30 cellular contexts compared by ENCODE assay signal in genomic region chr2:178998539-178998938, GRCh38. TPM values are rescaled to one million over a fixed set of nuclear protein-coding genes. Genes with fewer than 3 reads are reported as not detected.
DNase-seq lines count a peak whose midpoint lies in the region; ATAC-seq, FAIRE-seq and TF ChIP-seq lines count a peak whose summit lies in the region.
"Had no signal": no experiment of that assay in that cellular context is flagged by ENCODE, and none has a peak within 500 bp of the region (broad histone marks: within the 10 kb centered on the region; RNA-seq: fewer than 3 reads in every experiment).

No MANE protein-coding gene starts in this region.

- no peaks in the 10 kb centered on the region for H3K27me3 Mint-ChIP-seq in memory B cell
- H3K27me3 Mint-ChIP-seq: activated CD4-positive, alpha-beta memory T cell treated with anti-CD3 and anti-CD28 coated beads for 36 hours; activated naive CD4-positive, alpha-beta T cell treated with anti-CD3 and anti-CD28 coated beads, Interleukin-2, amount 10 ng/mL, durations not matched to agents 7 days and 5 days; naive thymus-derived CD8-positive, alpha-beta T cell had no signal

- no peaks in the 10 kb centered on the region for H3K4me1 ChIP-seq in OCI-LY7 (ENCODE audit: insufficient read depth, low read length, poor library complexity, severe bottlenecking)
- H3K4me1 ChIP-seq: uterus had no signal

- H3K9me2 ChIP-seq in OCI-LY7 (ENCODE audit: insufficient read depth, low read length), result no peaks in the 10 kb centered on the region

- no peaks in the 10 kb centered on the region for H3K9me3 ChIP-seq in OCI-LY7 (ENCODE audit: low read length)
- H3K9me3 ChIP-seq: thoracic aorta, uterus had no signal

- ATAC-seq in GM21390 (IDR thresholded peaks at IDR 0.05; ENCODE audit: unreplicated experiment) (peak; percentile 61), HG02884 (IDR thresholded peaks at IDR 0.05; ENCODE audit: unreplicated experiment) (peak; percentile 60), memory B cell (ENCODE audit: low read depth) (peak; percentile 79), GM18861 (IDR thresholded peaks at IDR 0.05; ENCODE audit: unreplicated experiment) (no peak)
- ATAC-seq: naive thymus-derived CD8-positive, alpha-beta T cell; stimulated activated naive CD8-positive, alpha-beta T cell treated with anti-CD3 and anti-CD28 coated beads, Interleukin-15, Interleukin-2, amounts not matched to agents 100 U/mL and 50 U/mL, for 24 hours had no signal

- H3K79me2 ChIP-seq in OCI-LY7 (ENCODE audit: insufficient read depth, low read depth, low read length), result no peaks in the 10 kb centered on the region

- no peak overlapping the region for H3K4me3 ChIP-seq in OCI-LY7 (ENCODE audit: low read depth, low read length, poor library complexity, severe bottlenecking)
- H3K4me3 ChIP-seq: thoracic aorta, uterus had no signal

- H2AFZ ChIP-seq in OCI-LY7 (ENCODE audit: low read length), result no peak overlapping the region

- H3K27ac Mint-ChIP-seq in memory B cell, result peak overlapping the region; percentile 56
- H3K27ac Mint-ChIP-seq: activated CD4-positive, alpha-beta memory T cell treated with anti-CD3 and anti-CD28 coated beads for 36 hours; activated naive CD4-positive, alpha-beta T cell treated with anti-CD3 and anti-CD28 coated beads, Interleukin-2, amount 10 ng/mL, durations not matched to agents 7 days and 5 days; T-helper 1 cell treated with Interleukin-12 subunit alpha and Interleukin-12 subunit beta and Interleukin-4 antibody, amounts not matched to agents 30 μg/mL and 1 μg/mL, for 36 hours had no signal

- H3K4me2 ChIP-seq in OCI-LY7 (ENCODE audit: low read length), result no peak overlapping the region

- peaks cover 11% of the 10 kb centered on the region for H3K36me3 Mint-ChIP-seq in memory B cell

- no peak overlapping the region for H3K27ac ChIP-seq in OCI-LY7 (ENCODE audit: low read depth, low read length, poor library complexity, severe bottlenecking)
- H3K27ac ChIP-seq: C4-2B, thoracic aorta, uterus had no signal

- H3K36me3 ChIP-seq in OCI-LY7 (ENCODE audit: insufficient read depth, low read length), result no peaks in the 10 kb centered on the region
- H3K36me3 ChIP-seq: thoracic aorta, uterus had no signal

- TF ChIP-seq CTCF in OCI-LY7 (conservative IDR thresholded peaks at IDR 0.05; ENCODE audit: low read length), result no peak

- DNase-seq in GM19239 (ENCODE audit: insufficient read length, low spot score), result no peak
- no peak for DNase-seq in memory B cell (ENCODE audit: low spot score in 2 of 2)
- DNase-seq in OCI-LY7 (ENCODE audit: low spot score), result no peak
- no peak for DNase-seq in OCI-M1 (lab: John Stamatoyannopoulos, UW)
- no peak for DNase-seq in DMS114 treated with DMSO at 0.1 percent for 48 hours (lab: John Stamatoyannopoulos, UW; ENCODE audit: unreplicated experiment)
- DNase-seq: activated CD4-positive, alpha-beta memory T cell treated with anti-CD3 and anti-CD28 coated beads for 36 hours; activated CD4-positive, CD25-positive, alpha-beta regulatory T cell treated with anti-CD3 and anti-CD28 coated beads, Interleukin-2, amount 50 U/mL, for 72 hours; activated CD8-positive, alpha-beta memory T cell treated with anti-CD3 and anti-CD28 coated beads, Interleukin-2, amount 50 U/mL, for 4 hours; activated naive CD4-positive, alpha-beta T cell treated with anti-CD3 and anti-CD28 coated beads, Interleukin-2, amount 10 ng/mL, durations not matched to agents 7 days and 5 days; amygdala; Caco-2; DMS79; GDM1; kidney; midbrain; naive thymus-derived CD8-positive, alpha-beta T cell; NCI-H2081; NCI-H2227 treated with DMSO at 0.1 percent for 48 hours; NCI-H526 treated with DMSO at 0.1 percent for 48 hours; nucleus accumbens; stimulated activated naive CD8-positive, alpha-beta T cell treated with anti-CD3 and anti-CD28 coated beads, Interleukin-15, Interleukin-2, amounts not matched to agents 100 U/mL and 50 U/mL, for 24 hours; uterus had no signal

- POLR2A ChIA-PET in OCI-LY7 (lab: Charles Lee), result interaction anchor here (0.6 to 1.0 kb wide), 3 partner anchors 9 to 131 kb away, joined by 3 read pairs; no protein-coding TSS in a partner anchor

- peaks cover 4% of the 10 kb centered on the region for H3K9me3 Mint-ChIP-seq in memory B cell

- peak; percentile 75 for FAIRE-seq in GM19239 (lab: Jason Lieb, UNC)
- FAIRE-seq: kidney, TTC549 had no signal

- peaks cover 18% of the 10 kb centered on the region for H3K4me1 Mint-ChIP-seq in memory B cell

- no TSS peak for BruUV-seq in OCI-LY7 (replicated peaks; lab: Mats Ljungman, UMichigan)

- CTCF ChIA-PET in OCI-LY7 (lab: Charles Lee; ENCODE audit: unreplicated experiment), result no interaction called here

- intact Hi-C loops in OCI-LY7 (cut with micrococcal nuclease; ENCODE audit: unreplicated experiment), result no loop called here

- no peaks in the 10 kb centered on the region for H4K20me1 ChIP-seq in OCI-LY7 (ENCODE audit: insufficient read depth, low read length)

- peak overlapping the region; percentile 16 for H3K4me3 Mint-ChIP-seq in memory B cell
- H3K4me3 Mint-ChIP-seq: activated CD4-positive, alpha-beta memory T cell treated with anti-CD3 and anti-CD28 coated beads for 36 hours; activated naive CD4-positive, alpha-beta T cell treated with anti-CD3 and anti-CD28 coated beads, Interleukin-2, amount 10 ng/mL, durations not matched to agents 7 days and 5 days; T-helper 1 cell treated with Interleukin-12 subunit alpha and Interleukin-12 subunit beta and Interleukin-4 antibody, amounts not matched to agents 30 μg/mL and 1 μg/mL, for 36 hours had no signal

RNA-seq across cellular contexts. Expression of gene CCDC141, which starts 51.4 kb away (rescaled TPM):
- total RNA-seq in OCI-LY7 (2014; rRNA removed; shearing (Covaris generic)), result 0.15 TPM in 1 of 2 replicates, not detected in the other
- 0.07 and 0.32 TPM in 2 replicates for total RNA-seq in OCI-LY7 (2022)
- total RNA-seq: chondrocyte had no signal
